Comparison of ENCODE assay signal across 8 cellular contexts in the genomic region with DNA sequence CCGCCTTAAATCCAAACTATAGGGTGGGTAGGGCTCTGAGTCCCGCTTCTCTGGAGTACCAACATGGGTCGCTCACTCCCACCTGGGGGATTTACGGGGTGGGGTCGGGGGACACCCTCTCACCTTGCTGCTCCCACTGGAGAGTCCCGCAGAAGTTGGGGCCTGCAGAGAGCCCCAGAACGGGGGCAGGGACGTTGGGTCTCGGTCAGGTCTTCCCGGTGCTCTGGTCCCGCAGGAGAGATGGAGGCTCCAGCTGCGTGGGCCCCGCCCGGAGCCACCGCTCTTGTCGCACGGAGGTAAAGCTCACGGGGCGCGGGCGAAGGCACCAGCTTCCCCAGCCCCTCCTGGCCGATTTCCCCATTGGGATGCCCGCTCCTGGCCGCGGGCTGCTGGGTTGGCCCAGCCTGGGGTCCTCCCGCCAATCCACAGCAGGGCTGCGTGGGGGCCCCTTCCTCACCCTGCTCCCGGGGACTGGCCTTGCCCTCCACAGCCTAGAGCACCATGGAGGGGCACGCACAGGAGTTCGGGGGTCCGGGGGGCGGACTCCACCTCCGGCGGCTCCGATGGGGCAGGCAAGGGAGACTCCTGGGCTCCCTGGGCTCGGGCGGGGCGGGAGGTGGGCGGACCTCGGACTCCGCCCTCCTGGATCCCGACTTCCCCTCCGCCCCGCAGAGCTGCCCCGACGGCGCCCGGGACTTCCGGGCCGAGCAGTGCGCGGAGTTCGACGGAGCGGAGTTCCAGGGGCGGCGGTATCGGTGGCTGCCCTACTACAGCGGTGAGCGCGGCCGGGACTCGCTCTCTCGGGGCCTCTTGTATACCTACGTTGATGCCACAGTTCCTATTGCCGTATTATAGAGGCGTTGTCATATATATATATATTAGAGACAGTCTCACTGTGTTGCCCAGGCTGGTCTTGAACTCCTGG. TPM values are rescaled to one million over a fixed set of nuclear protein-coding genes. Genes with fewer than 3 reads are reported as not detected.
DNase-seq lines count a peak whose midpoint lies in the region; ATAC-seq and TF ChIP-seq lines count a peak whose summit lies in the region.

No MANE protein-coding gene starts in this region.

- peaks cover 47% of the 10 kb centered on the region for H3K27me3 Mint-ChIP-seq in T-helper 1 cell treated with Interleukin-12 subunit alpha and Interleukin-12 subunit beta and Interleukin-4 antibody, amounts not matched to agents 30 μg/mL and 1 μg/mL, for 36 hours (ENCODE audit: low read depth)

- H3K9me3 Mint-ChIP-seq in T-helper 1 cell treated with Interleukin-12 subunit alpha and Interleukin-12 subunit beta and Interleukin-4 antibody, amounts not matched to agents 30 μg/mL and 1 μg/mL, for 36 hours: no peaks in the 10 kb centered on the region

- H3K27me3 ChIP-seq in brain microvascular endothelial cell (replicated peaks): no peaks in the 10 kb centered on the region

- DNase-seq in brain microvascular endothelial cell: no peak
- DNase-seq in lower leg skin (ENCODE audit: low spot score in 2 of 2): peak in 1 of 2 donors; percentile 92
- peak; percentile 63 for DNase-seq in stimulated activated CD8-positive, alpha-beta memory T cell treated with anti-CD3 and anti-CD28 coated beads, Interleukin-4, amount 100 ng/mL, for 48 hours
- no peak for DNase-seq in inferior parietal cortex (ENCODE audit: extremely low spot score)

- no peaks in the 10 kb centered on the region for H3K36me3 Mint-ChIP-seq in T-helper 1 cell treated with Interleukin-12 subunit alpha and Interleukin-12 subunit beta and Interleukin-4 antibody, amounts not matched to agents 30 μg/mL and 1 μg/mL, for 36 hours (ENCODE audit: low read depth)

- H3K27ac ChIP-seq in brain microvascular endothelial cell: no peak overlapping the region

- ATAC-seq in GM18505 (IDR thresholded peaks at IDR 0.05; ENCODE audit: unreplicated experiment) (peak; percentile 49), HG03139 (IDR thresholded peaks at IDR 0.05; ENCODE audit: unreplicated experiment) (peak; percentile 60), GM18519 (IDR thresholded peaks at IDR 0.05; ENCODE audit: low FRiP score, unreplicated experiment) (no peak)

- peak overlapping the region; percentile 70 for H3K4me3 Mint-ChIP-seq in T-helper 1 cell treated with Interleukin-12 subunit alpha and Interleukin-12 subunit beta and Interleukin-4 antibody, amounts not matched to agents 30 μg/mL and 1 μg/mL, for 36 hours

- in situ Hi-C loops in brain microvascular endothelial cell (cut with HindIII; ENCODE audit: low pct_ligation_motif_present, low sequenced_read_pairs): no loop called here

- H3K36me3 ChIP-seq in brain microvascular endothelial cell (replicated peaks): no peaks in the 10 kb centered on the region

- H3K4me1 Mint-ChIP-seq in T-helper 1 cell treated with Interleukin-12 subunit alpha and Interleukin-12 subunit beta and Interleukin-4 antibody, amounts not matched to agents 30 μg/mL and 1 μg/mL, for 36 hours (ENCODE audit: low read depth): peaks cover 29% of the 10 kb centered on the region

- WGBS in lower leg skin, 2 donors: 18 to 26% methylated on average over 31 to 60 of the region's 67 CpGs

- peak; percentile 66 for TF ChIP-seq POLR2A in GM18505 (IDR thresholded peaks at IDR 0.05; ENCODE audit: borderline replicate concordance, extremely low read depth, insufficient read depth, insufficient read length)
- no peak for TF ChIP-seq POLR2A in lower leg skin (IDR thresholded peaks at IDR 0.05)

- TF ChIP-seq CTCF in brain microvascular endothelial cell (IDR thresholded peaks at IDR 0.05; ENCODE audit: low read depth, low read length, missing control alignments): no peak
- TF ChIP-seq CTCF in lower leg skin (IDR thresholded peaks at IDR 0.05): no peak

- intact Hi-C loops in lower leg skin (cut with DNase I; ENCODE audit: low total_unique reads): no loop called here

- H3K4me3 ChIP-seq in brain microvascular endothelial cell (ENCODE audit: low read depth, low read length) (peak overlapping the region; percentile 62), lower leg skin (ENCODE audit: low read depth, poor library complexity, severe bottlenecking) (peak overlapping the region; percentile 26)

- no peak overlapping the region for H3K27ac Mint-ChIP-seq in T-helper 1 cell treated with Interleukin-12 subunit alpha and Interleukin-12 subunit beta and Interleukin-4 antibody, amounts not matched to agents 30 μg/mL and 1 μg/mL, for 36 hours

RNA-seq across cellular contexts. Expression of a gene that starts 8.4 kb away (rescaled TPM):
- total RNA-seq in lower leg skin: 10 to 100 TPM; 11.2 to 36.4 (median 22.6) TPM
